ENCODE assay signal across 17 cellular contexts in the genomic region with DNA sequence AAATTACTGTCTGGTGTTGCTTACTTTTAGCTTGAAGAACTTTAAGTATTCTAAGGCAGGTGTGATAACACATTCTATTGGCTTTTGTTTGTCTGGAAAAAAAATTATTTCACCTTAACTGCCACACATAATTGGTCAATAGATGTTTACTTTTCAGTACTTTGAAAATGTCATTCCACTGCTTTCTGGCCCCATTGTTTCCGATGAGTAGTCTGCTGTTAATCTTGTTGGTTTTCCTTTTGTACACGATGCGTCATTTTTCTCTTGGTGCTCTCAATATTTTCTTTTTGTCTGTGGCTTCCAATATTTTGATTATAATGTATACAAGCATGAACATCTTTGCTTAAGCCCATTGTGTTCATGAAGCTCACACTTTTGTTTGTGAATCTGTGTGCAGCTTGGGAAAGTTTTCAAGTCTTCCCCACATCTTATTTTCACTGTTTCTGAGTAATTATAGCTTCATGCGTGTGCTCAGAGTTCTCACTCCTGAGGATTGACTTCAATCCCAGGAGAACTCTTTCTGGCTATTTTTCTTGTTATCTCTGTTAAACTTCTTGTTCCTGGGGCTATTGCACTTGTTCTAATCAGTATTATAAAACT.
A peak's percentile ranks its signal among the peaks of the same experiment; 100 is the strongest.
DNase-seq lines count a peak whose midpoint lies in the region; ATAC-seq, FAIRE-seq and TF ChIP-seq lines count a peak whose summit lies in the region.
"Had no signal": no experiment of that assay in that cellular context is flagged by ENCODE, and none has a peak within 500 bp of the region (broad histone marks: within the 10 kb centered on the region; RNA-seq: fewer than 3 reads in every experiment).

No MANE protein-coding gene starts in this region.

- H3K4me3 ChIP-seq in HepG2 (replicated peaks in 1 of 3; ENCODE audit: insufficient read depth in 1 of 3, low read depth in 2 of 3, low read length in 3 of 3) (no peak overlapping the region), right lobe of liver (no peak overlapping the region), endodermal cell (ENCODE audit: low read length) (peak overlapping the region; percentile 44)
- H3K4me3 ChIP-seq: GM23338 had no signal

- peaks cover 27% of the 10 kb centered on the region for H3K9me3 Mint-ChIP-seq in endodermal cell

- CTCF ChIA-PET in HepG2 (lab: Yijun Ruan, JAX; ENCODE audit: low intra/inter-chr PET ratio, low total read pairs): no interaction called here
- CTCF ChIA-PET in RWPE1 (lab: Yijun Ruan, JAX): no interaction called here

- no peaks in the 10 kb centered on the region for H3K27me3 Mint-ChIP-seq in endodermal cell (ENCODE audit: insufficient read depth)

- H3K9ac ChIP-seq in HepG2 (ENCODE audit: insufficient read depth, low read depth, low read length) (no peak overlapping the region), endodermal cell (ENCODE audit: extremely low read depth, low read length, poor library complexity, severe bottlenecking) (no peak overlapping the region)

- H3K27ac Mint-ChIP-seq in endodermal cell: no peak overlapping the region
- H3K27ac Mint-ChIP-seq: CD14-positive monocyte; CD8-positive, alpha-beta T cell; GM23338 had no signal

- TF ChIP-seq RAD21 in HepG2 (CRISPR knock-in tag; IDR thresholded peaks at IDR 0.05): no peak

- H3K79me2 ChIP-seq in HepG2 (ENCODE audit: insufficient read depth, low read length): no peaks in the 10 kb centered on the region

- no peaks in the 10 kb centered on the region for H4K20me1 ChIP-seq in HepG2 (ENCODE audit: insufficient read depth, low read length)

- WGBS in HepG2 (ENCODE audit: low lambda C conversion rate): 55% methylated on average over 4 of the region's 4 CpGs
- WGBS in right lobe of liver (ENCODE audit: insufficient coverage, low coverage, low lambda C conversion rate, missing lambda C conversion rate): 79% methylated on average over 4 of the region's 4 CpGs
- WGBS in endodermal cell (ENCODE audit: insufficient coverage in 1 of 2, insufficient read length in 1 of 2), 2 experiments: 90 to 100% methylated on average over 1 to 4 of the region's 4 CpGs

- no peak for TF ChIP-seq EP300 in HepG2 (IDR thresholded peaks at IDR 0.05; ENCODE audit: low read depth in 2 of 2, low read length in 2 of 2)
- TF ChIP-seq EP300 in HepG2 (CRISPR knock-in tag; IDR thresholded peaks at IDR 0.05; ENCODE audit: borderline replicate concordance): no peak

- ATAC-seq in HepG2 (no peak), right lobe of liver (no peak)
- ATAC-seq: CD8-positive, alpha-beta T cell; GM23338 had no signal

- TF ChIP-seq POLR2A in HepG2 (IDR thresholded peaks at IDR 0.05; ENCODE audit: insufficient read depth in 1 of 2, low read depth in 2 of 2, low read length in 2 of 2) (no peak), right lobe of liver (IDR thresholded peaks at IDR 0.05) (no peak)

- H3K9me3 ChIP-seq in HepG2 (ENCODE audit: low read length): peaks cover 45% of the 10 kb centered on the region
- H3K9me3 ChIP-seq in right lobe of liver: peaks cover 0 to 8% (median 2%) of the 10 kb centered on the region in 4 donors
- H3K9me3 ChIP-seq in endodermal cell (ENCODE audit: control insufficient read depth, low read length): peaks cover 28% of the 10 kb centered on the region

- H3K27me3 ChIP-seq in HepG2 (ENCODE audit: control insufficient read depth in 1 of 2, insufficient read depth in 2 of 2, low read length in 2 of 2) (no peaks in the 10 kb centered on the region; a peak in 1 of 5 replicates), right lobe of liver (no peaks in the 10 kb centered on the region), endodermal cell (ENCODE audit: control insufficient read depth, insufficient read depth, low read length, poor library complexity, severe bottlenecking) (no peaks in the 10 kb centered on the region)

- BruUV-seq in HepG2 (replicated peaks; lab: Mats Ljungman, UMichigan): no TSS peak

- H3K4me1 Mint-ChIP-seq in endodermal cell: no peaks in the 10 kb centered on the region
- H3K4me1 Mint-ChIP-seq: CD14-positive monocyte, GM23338 had no signal

- H3K4me1 ChIP-seq in HepG2 (ENCODE audit: insufficient read depth, low read length) (no peaks in the 10 kb centered on the region), right lobe of liver (no peaks in the 10 kb centered on the region), endodermal cell (ENCODE audit: control insufficient read depth, insufficient read depth, low read length) (no peaks in the 10 kb centered on the region)

- no peak overlapping the region for H3K4me2 ChIP-seq in HepG2 (ENCODE audit: low read depth, low read length)
- H3K4me2 ChIP-seq: GM23338 had no signal

- intact Hi-C loops in HepG2 (cut with micrococcal nuclease; ENCODE audit: unreplicated experiment): no loop called here
- intact Hi-C loops in right lobe of liver (cut with DNase I): no loop called here

- in situ Hi-C loops in HepG2 (cut with HindIII; ENCODE audit: extremely low pct_ligation_motif_present, low pct_unique_long_range_greater_than_20kb): no loop called here

- H3K36me3 ChIP-seq in HepG2 (replicated peaks in 1 of 2; ENCODE audit: control insufficient read depth in 1 of 2, insufficient read depth in 2 of 2, low read length in 2 of 2) (no peaks in the 10 kb centered on the region), right lobe of liver (no peaks in the 10 kb centered on the region), endodermal cell (ENCODE audit: control insufficient read depth, insufficient read depth, low read length) (no peaks in the 10 kb centered on the region)

- no peak overlapping the region for H2AFZ ChIP-seq in HepG2 (ENCODE audit: low read length)
- H2AFZ ChIP-seq: GM23338 had no signal

- no peak overlapping the region for H3K4me3 Mint-ChIP-seq in endodermal cell
- H3K4me3 Mint-ChIP-seq: CD14-positive monocyte; CD8-positive, alpha-beta T cell; GM23338 had no signal

- peaks cover 4% of the 10 kb centered on the region for H3K36me3 Mint-ChIP-seq in endodermal cell (ENCODE audit: low read depth)
- H3K36me3 Mint-ChIP-seq: CD14-positive monocyte; CD8-positive, alpha-beta T cell had no signal

- POLR2A ChIA-PET in HepG2 (lab: Yijun Ruan, JAX) (no interaction called here), RWPE1 (lab: Yijun Ruan, JAX; ENCODE audit: low non-redundant PET) (no interaction called here)

- FAIRE-seq in HepG2 (lab: Jason Lieb, UNC): no peak
- FAIRE-seq: D721Med, GM12891, HTR-8/SVneo had no signal

- no peak overlapping the region for H3K27ac ChIP-seq in HepG2 (ENCODE audit: extremely low read length, insufficient read depth, low read length)
- H3K27ac ChIP-seq in right lobe of liver: no peak overlapping the region
- no peak overlapping the region for H3K27ac ChIP-seq in endodermal cell (ENCODE audit: low read depth, low read length)
- H3K27ac ChIP-seq in RWPE1: no peak overlapping the region
- H3K27ac ChIP-seq: 22Rv1 had no signal

- TF ChIP-seq CTCF in HepG2 (CRISPR knock-in tag; IDR thresholded peaks at IDR 0.05) (no peak), right lobe of liver (IDR thresholded peaks at IDR 0.05) (no peak), endodermal cell (conservative IDR thresholded peaks at IDR 0.05) (no peak), RWPE1 (conservative IDR thresholded peaks at IDR 0.05; ENCODE audit: low read depth) (no peak)

- DNase-seq in DMS53 (lab: John Stamatoyannopoulos, UW) (peak; percentile 16), DMS53 treated with DMSO at 0.1 percent for 48 hours (lab: John Stamatoyannopoulos, UW; ENCODE audit: unreplicated experiment) (no peak), HepG2 (ENCODE audit: low spot score) (no peak), right lobe of liver (no peak), endodermal cell (no peak), RWPE1 (ENCODE audit: low spot score) (no peak)
- DNase-seq in central memory CD4-positive, alpha-beta T cell: no peak
- DNase-seq: CD8-positive, alpha-beta T cell; COR-L47; DMS153; H7 had no signal

TF ChIP-seq in HepG2, 621 proteins besides CTCF, POLR2A, EP300 and RAD21:
- TF ChIP-seq ZNF317 (CRISPR knock-in tag; IDR thresholded peaks at IDR 0.05) (peak; percentile 99), ZSCAN29 (CRISPR knock-in tag; conservative IDR thresholded peaks at IDR 0.05) (no peak)
